In genomic region chr12:57130941-57131340, GRCh38 we compare ENCODE assay signal across 1 cellular context.
TF ChIP-seq lines count a peak whose summit lies in the region.

No MANE protein-coding gene starts in this region.

TF ChIP-seq in HepG2, 621 proteins besides CTCF, POLR2A, EP300 and RAD21 (continued from another document and continues in another):
- TF ChIP-seq CSRNP2 (CRISPR knock-in tag; conservative IDR thresholded peaks at IDR 0.05; ENCODE audit: low read depth), result no peak
- TF ChIP-seq ZNF674 (CRISPR knock-in tag; IDR thresholded peaks at IDR 0.05; ENCODE audit: low read depth), result no peak
- TF ChIP-seq ZNF234 (CRISPR knock-in tag; conservative IDR thresholded peaks at IDR 0.05), result no peak
- TF ChIP-seq MLXIP (CRISPR knock-in tag; IDR thresholded peaks at IDR 0.05; ENCODE audit: borderline replicate concordance), result no peak
- TF ChIP-seq U2AF2 (IDR thresholded peaks at IDR 0.05; ENCODE audit: low read depth, low read length), result no peak
- no peak for TF ChIP-seq ZBTB25 (CRISPR knock-in tag; IDR thresholded peaks at IDR 0.05)
- peak; percentile 65 for TF ChIP-seq ZGPAT (CRISPR knock-in tag; IDR thresholded peaks at IDR 0.05)
- TF ChIP-seq REL (CRISPR knock-in tag; conservative IDR thresholded peaks at IDR 0.05), result no peak
- no peak for TF ChIP-seq ZNF24 (IDR thresholded peaks at IDR 0.05)
- no peak for TF ChIP-seq ELF1 (CRISPR knock-in tag; IDR thresholded peaks at IDR 0.05)
- 0 out of 2 replicates have a peak, but pooled peaks have one; percentile 38 for TF ChIP-seq BRD4 (CRISPR knock-in tag; IDR thresholded peaks at IDR 0.05)
- TF ChIP-seq SOX5 (CRISPR knock-in tag; IDR thresholded peaks at IDR 0.05; ENCODE audit: borderline replicate concordance), result peak; percentile 81
- TF ChIP-seq NAIF1 (CRISPR knock-in tag; IDR thresholded peaks at IDR 0.05; ENCODE audit: borderline replicate concordance), result no peak
- 0 out of 2 replicates have a peak, but pooled peaks have one; percentile 48 for TF ChIP-seq HMG20B (CRISPR knock-in tag; conservative IDR thresholded peaks at IDR 0.05)
- TF ChIP-seq ZNF7 (CRISPR knock-in tag; IDR thresholded peaks at IDR 0.05), result no peak
- TF ChIP-seq SKIL (CRISPR knock-in tag; IDR thresholded peaks at IDR 0.05; ENCODE audit: borderline replicate concordance), result no peak
- no peak for TF ChIP-seq KLF15 (CRISPR knock-in tag; IDR thresholded peaks at IDR 0.05; ENCODE audit: borderline replicate concordance)
- no peak for TF ChIP-seq ONECUT2 (CRISPR knock-in tag; IDR thresholded peaks at IDR 0.05)
- no peak for TF ChIP-seq NFYC (CRISPR knock-in tag; IDR thresholded peaks at IDR 0.05)
- TF ChIP-seq NFRKB (IDR thresholded peaks at IDR 0.05), result no peak
- peak; percentile 75 for TF ChIP-seq FOXO1 (CRISPR knock-in tag; IDR thresholded peaks at IDR 0.05)
- TF ChIP-seq ZNF781 (CRISPR knock-in tag; IDR thresholded peaks at IDR 0.05; ENCODE audit: borderline replicate concordance, not compliant biosample characterization), result no peak
- TF ChIP-seq SMYD3 (CRISPR knock-in tag; IDR thresholded peaks at IDR 0.05), result no peak
- no peak for TF ChIP-seq FIP1L1 (IDR thresholded peaks at IDR 0.05; ENCODE audit: borderline replicate concordance, insufficient read depth, low read depth, low read length)
- TF ChIP-seq NKX3-1 (CRISPR knock-in tag; IDR thresholded peaks at IDR 0.05), result no peak
- no peak for TF ChIP-seq ZNF556 (CRISPR knock-in tag; IDR thresholded peaks at IDR 0.05; ENCODE audit: borderline replicate concordance)
- no peak for TF ChIP-seq ZNF34 (CRISPR knock-in tag; IDR thresholded peaks at IDR 0.05; ENCODE audit: borderline replicate concordance)
- TF ChIP-seq ZNF414 (CRISPR knock-in tag; IDR thresholded peaks at IDR 0.05), result no peak
- no peak for TF ChIP-seq ZNF616 (CRISPR knock-in tag; IDR thresholded peaks at IDR 0.05; ENCODE audit: low read depth)
- 0 out of 2 replicates have a peak, but pooled peaks have one; percentile 41 for TF ChIP-seq DPF2 (CRISPR knock-in tag; IDR thresholded peaks at IDR 0.05; ENCODE audit: borderline replicate concordance, low read depth)
- TF ChIP-seq NPAS2 (CRISPR knock-in tag; IDR thresholded peaks at IDR 0.05; ENCODE audit: borderline replicate concordance), result no peak
- no peak for TF ChIP-seq CHD4 (IDR thresholded peaks at IDR 0.05; ENCODE audit: borderline replicate concordance, low read length)
- no peak for TF ChIP-seq ZZZ3 (CRISPR knock-in tag; IDR thresholded peaks at IDR 0.05; ENCODE audit: borderline replicate concordance)
- no peak for TF ChIP-seq BORCS8-MEF2B (CRISPR knock-in tag; IDR thresholded peaks at IDR 0.05)
- TF ChIP-seq MAX (IDR thresholded peaks at IDR 0.05), result 0 out of 2 replicates have a peak, but pooled peaks have one; percentile 19
- TF ChIP-seq ZNF576 (CRISPR knock-in tag; IDR thresholded peaks at IDR 0.05), result no peak
- peak; percentile 62 for TF ChIP-seq ELF3 (CRISPR knock-in tag; IDR thresholded peaks at IDR 0.05)
- no peak for TF ChIP-seq ZNF337 (CRISPR knock-in tag; IDR thresholded peaks at IDR 0.05; ENCODE audit: borderline replicate concordance, low read depth)
- TF ChIP-seq ZNF609 (CRISPR knock-in tag; IDR thresholded peaks at IDR 0.05; ENCODE audit: borderline replicate concordance), result peak; percentile 71; the same call in 1 of the 2 replicates
- no peak for TF ChIP-seq MAF1 (CRISPR knock-in tag; IDR thresholded peaks at IDR 0.05; ENCODE audit: borderline replicate concordance)
- TF ChIP-seq ZNF230 (CRISPR knock-in tag; IDR thresholded peaks at IDR 0.05), result no peak
- TF ChIP-seq PCBP2 (optimal IDR thresholded peaks at IDR 0.05; ENCODE audit: low read depth, low read length, poor library complexity, severe bottlenecking), result no peak
- TF ChIP-seq ZC3H13 (CRISPR knock-in tag; IDR thresholded peaks at IDR 0.05), result no peak
- TF ChIP-seq SRSF1 (optimal IDR thresholded peaks at IDR 0.05; ENCODE audit: low read depth, low read length), result no peak
- TF ChIP-seq CEBPB (IDR thresholded peaks at IDR 0.05; ENCODE audit: borderline replicate concordance, low read depth, low read length), result no peak
- no peak for TF ChIP-seq ATF3 (CRISPR knock-in tag; IDR thresholded peaks at IDR 0.05)
- no peak for TF ChIP-seq FOSL1 (CRISPR knock-in tag; IDR thresholded peaks at IDR 0.05; ENCODE audit: borderline replicate concordance)
- TF ChIP-seq ZNF816 (CRISPR knock-in tag; IDR thresholded peaks at IDR 0.05; ENCODE audit: borderline replicate concordance), result no peak
